Comparison of ENCODE assay signal across 8 cellular contexts in genomic region chr14:33432407-33433023, GRCh38.
DNase-seq lines count a peak whose midpoint lies in the region; TF ChIP-seq lines count a peak whose summit lies in the region.

No MANE protein-coding gene starts in this region.

- H3K9me3 Mint-ChIP-seq in activated CD4-positive, alpha-beta memory T cell treated with anti-CD3 and anti-CD28 coated beads for 36 hours = no peaks in the 10 kb centered on the region
- H3K9me3 Mint-ChIP-seq in activated CD4-positive, alpha-beta memory T cell treated with anti-CD3 and anti-CD28 coated beads, Interleukin-2, amount 10 ng/mL, durations not matched to agents 7 days and 5 days = no peaks in the 10 kb centered on the region
- no peaks in the 10 kb centered on the region for H3K9me3 Mint-ChIP-seq in activated naive CD4-positive, alpha-beta T cell treated with anti-CD3 and anti-CD28 coated beads, Interleukin-2, amount 10 ng/mL, durations not matched to agents 7 days and 5 days

- no peaks in the 10 kb centered on the region for H3K27me3 Mint-ChIP-seq in activated CD4-positive, alpha-beta memory T cell treated with anti-CD3 and anti-CD28 coated beads for 36 hours
- no peaks in the 10 kb centered on the region for H3K27me3 Mint-ChIP-seq in activated CD4-positive, alpha-beta memory T cell treated with anti-CD3 and anti-CD28 coated beads, Interleukin-2, amount 10 ng/mL, durations not matched to agents 7 days and 5 days
- no peaks in the 10 kb centered on the region for H3K27me3 Mint-ChIP-seq in activated naive CD4-positive, alpha-beta T cell treated with anti-CD3 and anti-CD28 coated beads, Interleukin-2, amount 10 ng/mL, durations not matched to agents 7 days and 5 days

- H3K4me3 Mint-ChIP-seq in activated CD4-positive, alpha-beta memory T cell treated with anti-CD3 and anti-CD28 coated beads for 36 hours = no peak overlapping the region
- no peak overlapping the region for H3K4me3 Mint-ChIP-seq in activated CD4-positive, alpha-beta memory T cell treated with anti-CD3 and anti-CD28 coated beads, Interleukin-2, amount 10 ng/mL, durations not matched to agents 7 days and 5 days
- no peak overlapping the region for H3K4me3 Mint-ChIP-seq in activated naive CD4-positive, alpha-beta T cell treated with anti-CD3 and anti-CD28 coated beads, Interleukin-2, amount 10 ng/mL, durations not matched to agents 7 days and 5 days

- intact Hi-C loops in activated CD4-positive, alpha-beta memory T cell treated with anti-CD3 and anti-CD28 coated beads for 36 hours (cut with micrococcal nuclease) = loop anchor here (1.0 to 5.0 kb wide), 2 partner anchors 720 to 856 kb away; no protein-coding TSS in a partner anchor

- peaks cover 12% of the 10 kb centered on the region for H3K4me1 Mint-ChIP-seq in activated CD4-positive, alpha-beta memory T cell treated with anti-CD3 and anti-CD28 coated beads for 36 hours (ENCODE audit: low read depth)
- peaks cover 14% of the 10 kb centered on the region for H3K4me1 Mint-ChIP-seq in activated CD4-positive, alpha-beta memory T cell treated with anti-CD3 and anti-CD28 coated beads, Interleukin-2, amount 10 ng/mL, durations not matched to agents 7 days and 5 days
- H3K4me1 Mint-ChIP-seq in activated naive CD4-positive, alpha-beta T cell treated with anti-CD3 and anti-CD28 coated beads, Interleukin-2, amount 10 ng/mL, durations not matched to agents 7 days and 5 days = peaks cover 3% of the 10 kb centered on the region

- peak; percentile 10 for DNase-seq in activated CD4-positive, alpha-beta memory T cell treated with anti-CD3 and anti-CD28 coated beads for 36 hours
- no peak for DNase-seq in activated CD4-positive, alpha-beta memory T cell treated with anti-CD3 and anti-CD28 coated beads, Interleukin-2, amount 10 ng/mL, durations not matched to agents 7 days and 5 days
- DNase-seq in NCI-H748 treated with DMSO at 0.1 percent for 48 hours (lab: John Stamatoyannopoulos, UW) (peak; percentile 19), epithelial cell of esophagus (ENCODE audit: low read depth) (peak; percentile 54), skeletal muscle cell (ENCODE audit: low read depth) (peak; percentile 9), GOT3 (lab: John Stamatoyannopoulos, UW) (no peak), HCEC 1CT (no peak)
- no peak for DNase-seq in activated naive CD4-positive, alpha-beta T cell treated with anti-CD3 and anti-CD28 coated beads, Interleukin-2, amount 10 ng/mL, durations not matched to agents 7 days and 5 days

- POLR2A ChIA-PET in activated CD4-positive, alpha-beta memory T cell treated with anti-CD3 and anti-CD28 coated beads for 36 hours (lab: Charles Lee) = no interaction called here
- POLR2A ChIA-PET in activated CD4-positive, alpha-beta memory T cell treated with anti-CD3 and anti-CD28 coated beads, Interleukin-2, amount 10 ng/mL, durations not matched to agents 7 days and 5 days (lab: Charles Lee) = no interaction called here

- no peak overlapping the region for H3K27ac Mint-ChIP-seq in activated CD4-positive, alpha-beta memory T cell treated with anti-CD3 and anti-CD28 coated beads for 36 hours
- no peak overlapping the region for H3K27ac Mint-ChIP-seq in activated CD4-positive, alpha-beta memory T cell treated with anti-CD3 and anti-CD28 coated beads, Interleukin-2, amount 10 ng/mL, durations not matched to agents 7 days and 5 days
- no peak overlapping the region for H3K27ac Mint-ChIP-seq in activated naive CD4-positive, alpha-beta T cell treated with anti-CD3 and anti-CD28 coated beads, Interleukin-2, amount 10 ng/mL, durations not matched to agents 7 days and 5 days

- TF ChIP-seq CTCF in epithelial cell of esophagus (IDR thresholded peaks at IDR 0.05; ENCODE audit: insufficient read depth, low read depth, low read length, missing control alignments) = peak; percentile 66

- H3K4me3 ChIP-seq in epithelial cell of esophagus (ENCODE audit: low read length) (no peak overlapping the region), skeletal muscle cell (ENCODE audit: low read depth, low read length) (no peak overlapping the region)

- CTCF ChIA-PET in activated CD4-positive, alpha-beta memory T cell treated with anti-CD3 and anti-CD28 coated beads for 36 hours (lab: Charles Lee) = interaction anchor here (1.5 kb wide), 1 partner anchor 721 kb away, joined by 3 read pairs; no protein-coding TSS in a partner anchor
- CTCF ChIA-PET in activated CD4-positive, alpha-beta memory T cell treated with anti-CD3 and anti-CD28 coated beads, Interleukin-2, amount 10 ng/mL, durations not matched to agents 7 days and 5 days (lab: Charles Lee) = no interaction called here
- CTCF ChIA-PET in activated naive CD4-positive, alpha-beta T cell treated with anti-CD3 and anti-CD28 coated beads, Interleukin-2, amount 10 ng/mL, durations not matched to agents 7 days and 5 days (lab: Charles Lee) = no interaction called here

- no peaks in the 10 kb centered on the region for H3K36me3 Mint-ChIP-seq in activated CD4-positive, alpha-beta memory T cell treated with anti-CD3 and anti-CD28 coated beads for 36 hours
- no peaks in the 10 kb centered on the region for H3K36me3 Mint-ChIP-seq in activated CD4-positive, alpha-beta memory T cell treated with anti-CD3 and anti-CD28 coated beads, Interleukin-2, amount 10 ng/mL, durations not matched to agents 7 days and 5 days (ENCODE audit: low read depth)
- H3K36me3 Mint-ChIP-seq in activated naive CD4-positive, alpha-beta T cell treated with anti-CD3 and anti-CD28 coated beads, Interleukin-2, amount 10 ng/mL, durations not matched to agents 7 days and 5 days = no peaks in the 10 kb centered on the region

Comparison
In these comparisons a context has a peak if more than half of its experiments do, and no peak if none do; other contexts are left out.
1. DNase-seq: peak in activated CD4-positive, alpha-beta memory T cell treated with anti-CD3 and anti-CD28 coated beads for 36 hours (single experiment), NCI-H748 treated with DMSO at 0.1 percent for 48 hours (single experiment), epithelial cell of esophagus (single experiment) and skeletal muscle cell (single experiment); none in activated CD4-positive, alpha-beta memory T cell treated with anti-CD3 and anti-CD28 coated beads, Interleukin-2, amount 10 ng/mL, durations not matched to agents 7 days and 5 days (single experiment), activated naive CD4-positive, alpha-beta T cell treated with anti-CD3 and anti-CD28 coated beads, Interleukin-2, amount 10 ng/mL, durations not matched to agents 7 days and 5 days (single experiment), GOT3 (single experiment) and HCEC 1CT (single experiment).